ENCODE assay signal across 28 cellular contexts in the genomic region with DNA sequence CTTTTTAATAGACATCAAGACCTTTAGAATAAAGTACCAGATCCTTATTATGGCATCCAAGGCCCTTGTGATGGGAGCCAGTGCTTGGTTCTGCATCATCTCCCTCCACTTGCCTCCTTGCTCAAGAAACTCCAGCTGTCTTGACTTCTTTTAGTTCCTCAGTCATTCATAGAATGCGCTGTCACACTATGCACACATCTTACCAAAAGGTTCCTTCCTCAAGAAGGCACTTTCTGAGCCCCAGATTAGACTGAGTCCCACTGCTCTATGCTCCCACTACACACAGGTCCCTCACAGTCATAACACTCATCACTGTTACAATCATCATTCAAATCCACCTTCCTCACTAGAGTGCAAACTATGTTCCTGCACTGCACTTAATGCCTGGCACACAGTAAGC. TPM values are rescaled to one million over a fixed set of nuclear protein-coding genes. Genes with fewer than 3 reads are reported as not detected.
DNase-seq lines count a peak whose midpoint lies in the region; ATAC-seq and FAIRE-seq lines count a peak whose summit lies in the region.
"Had no signal": no experiment of that assay in that cellular context is flagged by ENCODE, and none has a peak within 500 bp of the region (broad histone marks: within the 10 kb centered on the region; RNA-seq: fewer than 3 reads in every experiment).

No MANE protein-coding gene starts in this region.

- ATAC-seq in GM19452 (IDR thresholded peaks at IDR 0.05; ENCODE audit: unreplicated experiment) (peak; percentile 61), HG03159 (IDR thresholded peaks at IDR 0.05; ENCODE audit: unreplicated experiment) (peak; percentile 94), naive B cell (ENCODE audit: low read depth in 2 of 2) (peak in 1 of 2 donors; percentile 95), HG03460 (IDR thresholded peaks at IDR 0.05; ENCODE audit: unreplicated experiment) (no peak)
- ATAC-seq in stimulated activated effector memory CD8-positive, alpha-beta T cell treated with anti-CD3 and anti-CD28 coated beads, Interleukin-12 subunit alpha, Interleukin-12 subunit beta, amount 100 ng/mL, for 72 hours: no peak
- ATAC-seq: activated CD8-positive, alpha-beta T cell treated with anti-CD3 and anti-CD28 coated beads, Interleukin-2, amount 10 ng/mL, durations not matched to agents 7 days and 5 days; HCT116; right cardiac atrium had no signal

- intact Hi-C loops in posterior cingulate gyrus (cut with DNase I): no loop called here

- peaks cover 0 to 3% (median 0%) of the 10 kb centered on the region in 3 donors for H3K27me3 Mint-ChIP-seq in naive B cell
- H3K27me3 Mint-ChIP-seq: activated naive CD8-positive, alpha-beta T cell; stimulated activated naive CD8-positive, alpha-beta T cell treated with anti-CD3 and anti-CD28 coated beads, Interleukin-15, Interleukin-2, amounts not matched to agents 100 ng/mL and 50 ng/mL, for 24 hours had no signal

- DNase-seq in GM18507 (ENCODE audit: extremely low spot score, insufficient read length, low read depth) (no peak), naive B cell (peak; percentile 30), NCI-H146 (lab: John Stamatoyannopoulos, UW) (no peak), posterior cingulate gyrus (no peak)
- no peak for DNase-seq in stimulated activated effector memory CD8-positive, alpha-beta T cell treated with anti-CD3 and anti-CD28 coated beads, Interleukin-12 subunit alpha, Interleukin-12 subunit beta, amount 100 ng/mL, for 72 hours (ENCODE audit: low spot score in 2 of 2)
- DNase-seq: activated CD8-positive, alpha-beta T cell treated with anti-CD3 and anti-CD28 coated beads, Interleukin-2, amount 10 ng/mL, durations not matched to agents 7 days and 5 days; aorta; DMS79; effector memory CD4-positive, alpha-beta T cell; erythroblast; GDM1; IMR-90; NCI-H1436 treated with DMSO at 0.1 percent for 48 hours; NCI-H2107; NCI-H345; NCI-H748 treated with DMSO at 0.1 percent for 48 hours; right cardiac atrium; stimulated activated CD4-positive, alpha-beta T cell treated with anti-CD3 and anti-CD28 coated beads, Interleukin-1b, Interleukin-23, amount 100 ng/mL, for 48 hours; testis had no signal

- peak overlapping the region in 1 of 6 donors; percentile 81 for H3K27ac Mint-ChIP-seq in naive B cell
- H3K27ac Mint-ChIP-seq in stimulated activated effector memory CD8-positive, alpha-beta T cell treated with anti-CD3 and anti-CD28 coated beads, Interleukin-12 subunit alpha, Interleukin-12 subunit beta, amount 100 ng/mL, for 72 hours: no peak overlapping the region
- H3K27ac Mint-ChIP-seq: activated CD8-positive, alpha-beta T cell treated with anti-CD3 and anti-CD28 coated beads, Interleukin-2, amount 10 ng/mL, durations not matched to agents 7 days and 5 days; activated naive CD8-positive, alpha-beta T cell; memory B cell; stimulated activated naive CD8-positive, alpha-beta T cell treated with anti-CD3 and anti-CD28 coated beads, Interleukin-15, Interleukin-2, amounts not matched to agents 100 ng/mL and 50 ng/mL, for 24 hours had no signal

- peak; percentile 21 for FAIRE-seq in GM18507 (lab: Jason Lieb, UNC)
- FAIRE-seq: colon had no signal

- no peaks in the 10 kb centered on the region for H3K9me3 Mint-ChIP-seq in naive B cell
- no peaks in the 10 kb centered on the region for H3K9me3 Mint-ChIP-seq in stimulated activated effector memory CD8-positive, alpha-beta T cell treated with anti-CD3 and anti-CD28 coated beads, Interleukin-12 subunit alpha, Interleukin-12 subunit beta, amount 100 ng/mL, for 72 hours
- H3K9me3 Mint-ChIP-seq: memory B cell had no signal

- H3K4me1 Mint-ChIP-seq in naive B cell: peaks cover 0 to 8% (median 0%) of the 10 kb centered on the region in 3 donors
- H3K4me1 Mint-ChIP-seq in stimulated activated effector memory CD8-positive, alpha-beta T cell treated with anti-CD3 and anti-CD28 coated beads, Interleukin-12 subunit alpha, Interleukin-12 subunit beta, amount 100 ng/mL, for 72 hours: no peaks in the 10 kb centered on the region
- H3K4me1 Mint-ChIP-seq: neural crest cell had no signal

- H3K36me3 Mint-ChIP-seq in naive B cell: no peaks in the 10 kb centered on the region
- H3K36me3 Mint-ChIP-seq in stimulated activated effector memory CD8-positive, alpha-beta T cell treated with anti-CD3 and anti-CD28 coated beads, Interleukin-12 subunit alpha, Interleukin-12 subunit beta, amount 100 ng/mL, for 72 hours: no peaks in the 10 kb centered on the region
- H3K36me3 Mint-ChIP-seq: memory B cell had no signal

- H3K4me3 Mint-ChIP-seq in naive B cell: no peak overlapping the region
- no peak overlapping the region for H3K4me3 Mint-ChIP-seq in stimulated activated effector memory CD8-positive, alpha-beta T cell treated with anti-CD3 and anti-CD28 coated beads, Interleukin-12 subunit alpha, Interleukin-12 subunit beta, amount 100 ng/mL, for 72 hours
- H3K4me3 Mint-ChIP-seq: activated CD8-positive, alpha-beta T cell treated with anti-CD3 and anti-CD28 coated beads, Interleukin-2, amount 10 ng/mL, durations not matched to agents 7 days and 5 days; activated naive CD8-positive, alpha-beta T cell; memory B cell; neural crest cell; stimulated activated naive CD8-positive, alpha-beta T cell treated with anti-CD3 and anti-CD28 coated beads, Interleukin-15, Interleukin-2, amounts not matched to agents 100 ng/mL and 50 ng/mL, for 24 hours had no signal

RNA-seq across cellular contexts. Expression of a gene that starts 57.8 kb away (rescaled TPM):
- polyA plus RNA-seq in naive B cell (ENCODE audit: low read depth in 6 of 6): 100 to 1,000 TPM; 633 to 911 (median 766) TPM

Comparison
In these comparisons a context has a peak if more than half of its experiments do, and no peak if none do; other contexts are left out.
1. ATAC-seq: peak in GM19452 (single experiment) and HG03159 (single experiment); none in stimulated activated effector memory CD8-positive, alpha-beta T cell treated with anti-CD3 and anti-CD28 coated beads, Interleukin-12 subunit alpha, Interleukin-12 subunit beta, amount 100 ng/mL, for 72 hours (single experiment) and HG03460 (single experiment).